Comparison of ENCODE assay signal across 1 cellular context in the genomic region with DNA sequence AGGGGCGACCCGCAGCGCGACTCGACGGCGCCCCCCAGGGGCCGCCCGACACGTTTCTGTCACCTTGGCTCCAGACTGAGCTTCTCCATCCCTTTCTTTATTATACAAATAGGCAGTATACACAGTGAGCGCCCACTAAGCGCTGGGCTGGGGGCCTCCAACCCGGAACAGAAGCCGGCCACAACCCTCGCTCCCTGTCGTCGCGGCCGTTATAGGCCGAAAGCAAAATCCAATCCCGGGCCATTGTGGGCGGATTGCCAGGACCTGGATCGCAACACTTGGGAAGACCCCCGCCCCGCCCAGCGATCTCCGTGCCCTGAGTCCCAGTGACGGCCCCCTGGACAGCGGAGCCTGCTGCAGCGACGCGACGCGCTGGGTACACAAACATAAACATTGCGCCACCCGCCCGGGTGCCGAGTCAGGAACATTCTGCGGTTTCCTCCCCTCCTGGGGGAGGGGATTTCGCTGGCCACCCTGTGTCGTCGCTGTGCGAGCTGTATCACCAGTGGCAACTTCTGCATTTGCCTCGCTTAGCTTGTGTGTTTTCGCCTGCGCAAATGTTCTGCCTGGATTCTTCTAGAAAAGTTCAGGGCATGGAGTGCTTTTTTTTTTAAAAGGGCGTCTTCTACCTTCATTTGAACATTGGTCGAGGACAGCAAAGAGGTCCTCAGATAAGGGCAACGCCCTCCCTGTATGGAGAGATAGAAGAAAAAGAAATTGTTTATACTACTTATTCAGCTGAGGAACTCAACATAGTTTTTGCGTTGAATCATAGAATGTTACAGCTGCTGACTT.
TF ChIP-seq lines count a peak whose summit lies in the region.

No MANE protein-coding gene starts in this region.

TF ChIP-seq in HepG2, 621 proteins besides CTCF, POLR2A, EP300 and RAD21 (continued from another document):
- TF ChIP-seq, protein P1, sequence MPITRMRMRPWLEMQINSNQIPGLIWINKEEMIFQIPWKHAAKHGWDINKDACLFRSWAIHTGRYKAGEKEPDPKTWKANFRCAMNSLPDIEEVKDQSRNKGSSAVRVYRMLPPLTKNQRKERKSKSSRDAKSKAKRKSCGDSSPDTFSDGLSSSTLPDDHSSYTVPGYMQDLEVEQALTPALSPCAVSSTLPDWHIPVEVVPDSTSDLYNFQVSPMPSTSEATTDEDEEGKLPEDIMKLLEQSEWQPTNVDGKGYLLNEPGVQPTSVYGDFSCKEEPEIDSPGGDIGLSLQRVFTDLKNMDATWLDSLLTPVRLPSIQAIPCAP (CRISPR knock-in tag; IDR thresholded peaks at IDR 0.05; ENCODE audit: low read depth): no peak
- TF ChIP-seq ZNF552 (CRISPR knock-in tag; IDR thresholded peaks at IDR 0.05; ENCODE audit: borderline replicate concordance) (no peak), ZNF350 (CRISPR knock-in tag; IDR thresholded peaks at IDR 0.05; ENCODE audit: borderline replicate concordance, low read depth) (peak; percentile 89), TBL1XR1 (IDR thresholded peaks at IDR 0.05; ENCODE audit: borderline replicate concordance, low read length, partially characterized antibody) (peak; percentile 63), ZNF232 (CRISPR knock-in tag; IDR thresholded peaks at IDR 0.05; ENCODE audit: borderline replicate concordance) (peak; percentile 90; the same call in 1 of the 2 replicates), KLF9 (CRISPR knock-in tag; IDR thresholded peaks at IDR 0.05; ENCODE audit: low read depth) (0 out of 2 replicates have a peak, but pooled peaks have one; percentile 71), HNF4G (IDR thresholded peaks at IDR 0.05; ENCODE audit: borderline replicate concordance, low read depth, low read length) (peak; percentile 33; the same call in 1 of the 2 replicates), HNF4G (CRISPR knock-in tag; IDR thresholded peaks at IDR 0.05; ENCODE audit: borderline replicate concordance, low read depth) (peak; percentile 80; the same call in 1 of the 2 replicates), PRPF4 (IDR thresholded peaks at IDR 0.05; ENCODE audit: low read depth, low read length, poor library complexity, severe bottlenecking) (peak; percentile 11), ATRX (CRISPR knock-in tag; IDR thresholded peaks at IDR 0.05; ENCODE audit: borderline replicate concordance) (no peak), PHF8 (CRISPR knock-in tag; IDR thresholded peaks at IDR 0.05) (peak; percentile 44; the same call in 1 of the 2 replicates)
- TF ChIP-seq, protein P2, sequence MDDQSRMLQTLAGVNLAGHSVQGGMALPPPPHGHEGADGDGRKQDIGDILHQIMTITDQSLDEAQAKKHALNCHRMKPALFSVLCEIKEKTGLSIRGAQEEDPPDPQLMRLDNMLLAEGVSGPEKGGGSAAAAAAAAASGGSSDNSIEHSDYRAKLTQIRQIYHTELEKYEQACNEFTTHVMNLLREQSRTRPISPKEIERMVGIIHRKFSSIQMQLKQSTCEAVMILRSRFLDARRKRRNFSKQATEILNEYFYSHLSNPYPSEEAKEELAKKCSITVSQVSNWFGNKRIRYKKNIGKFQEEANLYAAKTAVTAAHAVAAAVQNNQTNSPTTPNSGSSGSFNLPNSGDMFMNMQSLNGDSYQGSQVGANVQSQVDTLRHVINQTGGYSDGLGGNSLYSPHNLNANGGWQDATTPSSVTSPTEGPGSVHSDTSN (CRISPR knock-in tag; IDR thresholded peaks at IDR 0.05; ENCODE audit: borderline replicate concordance): no peak
- TF ChIP-seq, protein P3, sequence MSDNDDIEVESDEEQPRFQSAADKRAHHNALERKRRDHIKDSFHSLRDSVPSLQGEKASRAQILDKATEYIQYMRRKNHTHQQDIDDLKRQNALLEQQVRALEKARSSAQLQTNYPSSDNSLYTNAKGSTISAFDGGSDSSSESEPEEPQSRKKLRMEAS (IDR thresholded peaks at IDR 0.05): no peak
